Comparison of ENCODE assay signal across 8 cellular contexts in genomic region chr9:136482793-136483588, GRCh38. TPM values are rescaled to one million over a fixed set of nuclear protein-coding genes. Genes with fewer than 3 reads are reported as not detected.
DNase-seq lines count a peak whose midpoint lies in the region; ATAC-seq and TF ChIP-seq lines count a peak whose summit lies in the region.

A gene with protein sequence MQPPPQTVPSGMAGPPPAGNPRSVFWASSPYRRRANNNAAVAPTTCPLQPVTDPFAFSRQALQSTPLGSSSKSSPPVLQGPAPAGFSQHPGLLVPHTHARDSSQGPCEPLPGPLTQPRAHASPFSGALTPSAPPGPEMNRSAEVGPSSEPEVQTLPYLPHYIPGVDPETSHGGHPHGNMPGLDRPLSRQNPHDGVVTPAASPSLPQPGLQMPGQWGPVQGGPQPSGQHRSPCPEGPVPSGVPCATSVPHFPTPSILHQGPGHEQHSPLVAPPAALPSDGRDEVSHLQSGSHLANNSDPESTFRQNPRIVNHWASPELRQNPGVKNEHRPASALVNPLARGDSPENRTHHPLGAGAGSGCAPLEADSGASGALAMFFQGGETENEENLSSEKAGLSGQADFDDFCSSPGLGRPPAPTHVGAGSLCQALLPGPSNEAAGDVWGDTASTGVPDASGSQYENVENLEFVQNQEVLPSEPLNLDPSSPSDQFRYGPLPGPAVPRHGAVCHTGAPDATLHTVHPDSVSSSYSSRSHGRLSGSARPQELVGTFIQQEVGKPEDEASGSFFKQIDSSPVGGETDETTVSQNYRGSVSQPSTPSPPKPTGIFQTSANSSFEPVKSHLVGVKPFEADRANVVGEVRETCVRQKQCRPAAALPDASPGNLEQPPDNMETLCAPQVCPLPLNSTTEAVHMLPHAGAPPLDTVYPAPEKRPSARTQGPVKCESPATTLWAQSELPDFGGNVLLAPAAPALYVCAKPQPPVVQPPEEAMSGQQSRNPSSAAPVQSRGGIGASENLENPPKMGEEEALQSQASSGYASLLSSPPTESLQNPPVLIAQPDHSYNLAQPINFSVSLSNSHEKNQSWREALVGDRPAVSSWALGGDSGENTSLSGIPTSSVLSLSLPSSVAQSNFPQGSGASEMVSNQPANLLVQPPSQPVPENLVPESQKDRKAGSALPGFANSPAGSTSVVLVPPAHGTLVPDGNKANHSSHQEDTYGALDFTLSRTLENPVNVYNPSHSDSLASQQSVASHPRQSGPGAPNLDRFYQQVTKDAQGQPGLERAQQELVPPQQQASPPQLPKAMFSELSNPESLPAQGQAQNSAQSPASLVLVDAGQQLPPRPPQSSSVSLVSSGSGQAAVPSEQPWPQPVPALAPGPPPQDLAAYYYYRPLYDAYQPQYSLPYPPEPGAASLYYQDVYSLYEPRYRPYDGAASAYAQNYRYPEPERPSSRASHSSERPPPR (N-terminal part only) (minus strand): TSS chr9:136483040. CDS start chr9:136477615, 5,425 bp downstream.

- peak; percentile 97 to 99 for DNase-seq in NCI-H2081 (lab: John Stamatoyannopoulos, UW)
- peak; percentile 100 for DNase-seq in T-helper 9 cell
- DNase-seq in astrocyte of the cerebellum (ENCODE audit: low read depth), result peak; percentile 96
- DNase-seq in hepatocyte (ENCODE audit: low spot score), result peak; percentile 100
- peak; percentile 82 for DNase-seq in renal cortical epithelial cell (ENCODE audit: low read depth)
- peak; percentile 100 for DNase-seq in aorta

- intact Hi-C loops in aorta (cut with DNase I), result loop anchor here in 1 of 2 donors (1.0 to 5.0 kb wide), 2 partner anchors 63 to 71 kb away; partner anchors contain the start of genes ENTR1, NOTCH1 and PMPCA

- no peak for TF ChIP-seq CTCF in astrocyte of the cerebellum (IDR thresholded peaks at IDR 0.05; ENCODE audit: low read depth, low read length, missing control alignments)
- no peak for TF ChIP-seq CTCF in hepatocyte (IDR thresholded peaks at IDR 0.05; ENCODE audit: poor library complexity)

- WGBS in hepatocyte (ENCODE audit: low lambda C conversion rate, missing lambda C conversion rate), result 0% methylated on average over 24 of the region's 109 CpGs
- WGBS in aorta, 2 donors, result 1% methylated on average over 48 to 109 of the region's 109 CpGs

- H4K20me1 ChIP-seq in hepatocyte (ENCODE audit: insufficient read depth, poor library complexity, severe bottlenecking), result peaks cover 44% of the 10 kb centered on the region

- peak within 1 kb of the TSS; percentile 55 for H2AFZ ChIP-seq in hepatocyte

- H3K27me3 ChIP-seq in hepatocyte, result no peaks in the 10 kb centered on the region
- H3K27me3 ChIP-seq in aorta (ENCODE audit: control insufficient read depth in 1 of 2, insufficient read depth in 2 of 2, low read length in 1 of 2), result no peaks in the 10 kb centered on the region

- in situ Hi-C loops in astrocyte of the cerebellum (cut with HindIII; ENCODE audit: low sequenced_read_pairs), result no loop called here

- H3K36me3 ChIP-seq in hepatocyte (replicated peaks; ENCODE audit: insufficient read depth, low read depth), result no peaks in the 10 kb centered on the region
- no peaks in the 10 kb centered on the region for H3K36me3 ChIP-seq in aorta (ENCODE audit: control insufficient read depth in 1 of 2, insufficient read depth in 2 of 2, low read length in 1 of 2)

- peak within 1 kb of the TSS; percentile 92 for H3K4me3 ChIP-seq in astrocyte of the cerebellum (ENCODE audit: low read depth, low read length)
- peak within 1 kb of the TSS; percentile 81 for H3K4me3 ChIP-seq in hepatocyte
- peak within 1 kb of the TSS; percentile 71 to 87 for H3K4me3 ChIP-seq in aorta (ENCODE audit: low read length in 2 of 2)

- H3K79me2 ChIP-seq in hepatocyte, result peaks cover 47% of the 10 kb centered on the region

- ATAC-seq in GM18517 (IDR thresholded peaks at IDR 0.05; ENCODE audit: unreplicated experiment) (peak; percentile 46), HG03039 (IDR thresholded peaks at IDR 0.05; ENCODE audit: unreplicated experiment) (peak; percentile 46), aorta (ENCODE audit: low FRiP score) (peak; percentile 92)

- H3K27ac ChIP-seq in hepatocyte, result peak within 1 kb of the TSS; percentile 100
- H3K27ac ChIP-seq in aorta (ENCODE audit: low read depth in 1 of 2, low read length in 2 of 2), result peak within 1 kb of the TSS; percentile 79 to 98

- peaks cover 6% of the 10 kb centered on the region for H3K4me1 ChIP-seq in hepatocyte (ENCODE audit: insufficient read depth)
- H3K4me1 ChIP-seq in aorta (ENCODE audit: control insufficient read depth in 1 of 2, insufficient read depth in 2 of 2, low read length in 2 of 2), result no peaks in the 10 kb centered on the region

- H3K4me2 ChIP-seq in hepatocyte, result peak within 1 kb of the TSS; percentile 91

- H3K9me2 ChIP-seq in hepatocyte (replicated peaks; ENCODE audit: insufficient read depth), result no peaks in the 10 kb centered on the region

- no peaks in the 10 kb centered on the region for H3K9me3 ChIP-seq in hepatocyte (ENCODE audit: low read depth)
- no peaks in the 10 kb centered on the region for H3K9me3 ChIP-seq in aorta (ENCODE audit: control insufficient read depth, low read length)

RNA-seq across cellular contexts. Expression of the gene that starts here (rescaled TPM):
- total RNA-seq in hepatocyte (22.5 and 42.7 TPM in 2 replicates), renal cortical epithelial cell (20.8 and 69.4 TPM in 2 replicates), aorta (10 to 100 TPM; 57.1 to 59.1 TPM)
- polyA plus RNA-seq in hepatocyte (42.0 and 45.4 TPM in 2 replicates), aorta (10 to 100 TPM; 11.1 to 61.0 TPM)

Comparison
In these comparisons a context has a peak if more than half of its experiments do, and no peak if none do; other contexts are left out.
1. Peak in every context shown above with its lines: DNase-seq, ATAC-seq, H3K4me3 ChIP-seq and H3K27ac ChIP-seq.